Comparison of ENCODE assay signal across 8 cellular contexts in genomic region chr5:42990892-42991291, GRCh38. TPM values are rescaled to one million over a fixed set of nuclear protein-coding genes. Genes with fewer than 3 reads are reported as not detected.
DNase-seq lines count a peak whose midpoint lies in the region; ATAC-seq, FAIRE-seq and TF ChIP-seq lines count a peak whose summit lies in the region.

No MANE protein-coding gene starts in this region.

- H3K27ac ChIP-seq in right lobe of liver (peak overlapping the region in 2 of 3 donors; percentile 82 to 87), subcutaneous abdominal adipose tissue (ENCODE audit: low read depth, low read length) (peak overlapping the region; percentile 99)

- H3K9me3 ChIP-seq in right lobe of liver (no peaks in the 10 kb centered on the region), subcutaneous abdominal adipose tissue (ENCODE audit: control insufficient read depth in 5 of 5, low read length in 5 of 5) (no peaks in the 10 kb centered on the region)

- CTCF ChIA-PET in activated CD4-positive, alpha-beta T cell treated with anti-CD3 and anti-CD28 coated beads for 36 hours (lab: Charles Lee) = interaction anchor here (0.6 to 7.7 kb wide), 8 partner anchors 17 to 82 kb away, joined by 3 to 132 read pairs (median 6); partner anchors contain the start of gene ANXA2R

- H3K4me3 Mint-ChIP-seq in activated CD4-positive, alpha-beta T cell treated with anti-CD3 and anti-CD28 coated beads for 36 hours = peak overlapping the region; percentile 98
- peak overlapping the region; percentile 96 for H3K4me3 Mint-ChIP-seq in activated naive CD8-positive, alpha-beta T cell

- WGBS in right lobe of liver (ENCODE audit: insufficient coverage, low coverage, low lambda C conversion rate, missing lambda C conversion rate) = 50% methylated on average over 4 of the region's 4 CpGs

- H3K27ac Mint-ChIP-seq in activated CD4-positive, alpha-beta T cell treated with anti-CD3 and anti-CD28 coated beads for 36 hours = peak overlapping the region; percentile 100
- H3K27ac Mint-ChIP-seq in activated naive CD8-positive, alpha-beta T cell = peak overlapping the region; percentile 99

- H3K9ac ChIP-seq in subcutaneous abdominal adipose tissue (ENCODE audit: low read length in 5 of 5) = peak overlapping the region in 3 of 5 donors; percentile 85 to 89 (median 87)

- peaks cover 17% of the 10 kb centered on the region for H3K36me3 Mint-ChIP-seq in activated CD4-positive, alpha-beta T cell treated with anti-CD3 and anti-CD28 coated beads for 36 hours (ENCODE audit: low read depth)
- peaks cover 4% of the 10 kb centered on the region for H3K36me3 Mint-ChIP-seq in activated naive CD8-positive, alpha-beta T cell

- H3K4me1 ChIP-seq in right lobe of liver (no peaks in the 10 kb centered on the region), subcutaneous abdominal adipose tissue (ENCODE audit: control insufficient read depth in 5 of 5, insufficient read depth in 5 of 5, low read length in 5 of 5) (peaks cover 2 to 40% (median 25%) of the 10 kb centered on the region in 5 donors)

- H3K9me3 Mint-ChIP-seq in activated CD4-positive, alpha-beta T cell treated with anti-CD3 and anti-CD28 coated beads for 36 hours (ENCODE audit: low read depth) = peaks cover 2% of the 10 kb centered on the region
- H3K9me3 Mint-ChIP-seq in activated naive CD8-positive, alpha-beta T cell (ENCODE audit: low read depth) = no peaks in the 10 kb centered on the region

- H3K4me3 ChIP-seq in right lobe of liver (peak overlapping the region in 1 of 3 donors; percentile 43), subcutaneous abdominal adipose tissue (ENCODE audit: low read depth in 1 of 5, low read length in 5 of 5) (peak overlapping the region; percentile 74 to 87 (median 82))

- DNase-seq in activated CD4-positive, alpha-beta T cell treated with anti-CD3 and anti-CD28 coated beads for 36 hours = no peak
- DNase-seq in activated CD4-positive, alpha-beta T cell treated with anti-CD3 and anti-CD28 coated beads for 4 hours = no peak
- DNase-seq in right lobe of liver = no peak
- no peak for DNase-seq in GM03348 (ENCODE audit: low spot score)
- no peak for DNase-seq in urothelium cell line (ENCODE audit: low spot score)

- no peak for ATAC-seq in activated CD4-positive, alpha-beta T cell treated with anti-CD3 and anti-CD28 coated beads for 36 hours
- no peak for ATAC-seq in right lobe of liver
- no peak for ATAC-seq in GM18858 (IDR thresholded peaks at IDR 0.05; ENCODE audit: unreplicated experiment)

- H3K36me3 ChIP-seq in right lobe of liver (no peaks in the 10 kb centered on the region), subcutaneous abdominal adipose tissue (ENCODE audit: control insufficient read depth in 5 of 5, insufficient read depth in 5 of 5, low read length in 5 of 5) (no peaks in the 10 kb centered on the region)

- POLR2A ChIA-PET in activated CD4-positive, alpha-beta T cell treated with anti-CD3 and anti-CD28 coated beads for 36 hours (lab: Charles Lee) = interaction anchor here (2.3 kb wide), 1 partner anchor 40 kb away, joined by 16 read pairs; no protein-coding TSS in a partner anchor

- peaks cover 5 to 53% of the 10 kb centered on the region in 2 donors for H3K27me3 ChIP-seq in right lobe of liver
- no peaks in the 10 kb centered on the region for H3K27me3 ChIP-seq in subcutaneous abdominal adipose tissue (ENCODE audit: control insufficient read depth in 5 of 5, insufficient read depth in 4 of 5, low read length in 5 of 5)

- intact Hi-C loops in activated CD4-positive, alpha-beta T cell treated with anti-CD3 and anti-CD28 coated beads for 36 hours (cut with DNase I, micrococcal nuclease) = loop anchor here in 1 of 2 experiments (2.0 to 5.0 kb wide), 4 partner anchors 82 to 1816 kb away; partner anchors contain the start of genes MRPS30, NIM1K and TMEM267
- intact Hi-C loops in right lobe of liver (cut with DNase I) = loop anchor here in 1 of 2 donors (10.0 kb wide), 1 partner anchor 46 kb away; no protein-coding TSS in a partner anchor

- H3K27me3 Mint-ChIP-seq in activated CD4-positive, alpha-beta T cell treated with anti-CD3 and anti-CD28 coated beads for 36 hours = no peaks in the 10 kb centered on the region
- H3K27me3 Mint-ChIP-seq in activated naive CD8-positive, alpha-beta T cell = no peaks in the 10 kb centered on the region

- H3K4me1 Mint-ChIP-seq in activated CD4-positive, alpha-beta T cell treated with anti-CD3 and anti-CD28 coated beads for 36 hours = peaks cover 43% of the 10 kb centered on the region
- H3K4me1 Mint-ChIP-seq in activated naive CD8-positive, alpha-beta T cell (ENCODE audit: low read depth) = peaks cover 68% of the 10 kb centered on the region

- TF ChIP-seq CTCF in right lobe of liver (IDR thresholded peaks at IDR 0.05) = no peak

- no peak for FAIRE-seq in urothelium cell line (lab: Jason Lieb, UNC)

- no peak for TF ChIP-seq POLR2A in right lobe of liver (IDR thresholded peaks at IDR 0.05)

RNA-seq across cellular contexts. Expression of gene ANXA2R, which starts 49.2 kb away (rescaled TPM):
- 1 to 10 TPM; 3.2 to 4.6 TPM for total RNA-seq in activated CD4-positive, alpha-beta T cell treated with anti-CD3 and anti-CD28 coated beads for 36 hours
- total RNA-seq in right lobe of liver = 1 to 10 TPM in 1 of 6 experiments, under 1 TPM in 5; 0.21 to 1.1 (median 0.41) TPM
